ENCODE assay signal across 33 cellular contexts in genomic region chr5:148687871-148688270, GRCh38. TPM values are rescaled to one million over a fixed set of nuclear protein-coding genes. Genes with fewer than 3 reads are reported as not detected.
"Had no signal": no experiment of that assay in that cellular context is flagged by ENCODE, and none has a peak within 500 bp of the region (broad histone marks: within the 10 kb centered on the region; RNA-seq: fewer than 3 reads in every experiment).

No MANE protein-coding gene starts in this region.

- H3K79me2 ChIP-seq: parathyroid adenoma had no signal

- H3K36me3 Mint-ChIP-seq: stimulated activated effector memory CD8-positive, alpha-beta T cell treated with anti-CD3 and anti-CD28 coated beads, Interleukin-12 subunit alpha, Interleukin-12 subunit beta, amount 100 ng/mL, for 72 hours had no signal

- H3K9ac ChIP-seq: parathyroid adenoma had no signal

- H3K27ac ChIP-seq: neutrophil, parathyroid adenoma, psoas muscle, skin epidermis, stomach, thoracic aorta, thyroid gland, tibial nerve, upper lobe of left lung, vagina had no signal

- H3K4me3 Mint-ChIP-seq: naive thymus-derived CD8-positive, alpha-beta T cell; natural killer cell treated with Interleukin-12 subunit alpha and Interleukin-12 subunit beta and Interleukin-15 and Interleukin-18, amount 100 ng/mL, for 72 hours; nephron progenitor cell; neural crest cell; stimulated activated effector memory CD8-positive, alpha-beta T cell treated with anti-CD3 and anti-CD28 coated beads, Interleukin-12 subunit alpha, Interleukin-12 subunit beta, amount 100 ng/mL, for 72 hours; stimulated activated naive B cell treated with anti-CD40 and anti-IgM and Interleukin-4, amounts not matched to agents 10 μg/mL and 1 μg/mL and 100 μg/mL, for 72 hours; stimulated activated naive CD8-positive, alpha-beta T cell treated with anti-CD3 and anti-CD28 coated beads, Interleukin-15, Interleukin-2, amounts not matched to agents 100 ng/mL and 50 ng/mL, for 24 hours had no signal

- H3K27ac Mint-ChIP-seq: naive thymus-derived CD8-positive, alpha-beta T cell; natural killer cell treated with Interleukin-12 subunit alpha and Interleukin-12 subunit beta and Interleukin-15 and Interleukin-18, amount 100 ng/mL, for 72 hours; nephron progenitor cell; progenitor cell of endocrine pancreas; stimulated activated effector memory CD8-positive, alpha-beta T cell treated with anti-CD3 and anti-CD28 coated beads, Interleukin-12 subunit alpha, Interleukin-12 subunit beta, amount 100 ng/mL, for 72 hours; stimulated activated naive B cell treated with anti-CD40 and anti-IgM and Interleukin-4, amounts not matched to agents 10 μg/mL and 1 μg/mL and 100 μg/mL, for 72 hours; stimulated activated naive CD8-positive, alpha-beta T cell treated with anti-CD3 and anti-CD28 coated beads, Interleukin-15, Interleukin-2, amounts not matched to agents 100 ng/mL and 50 ng/mL, for 24 hours had no signal

- H3K4me1 Mint-ChIP-seq: naive thymus-derived CD8-positive, alpha-beta T cell; nephron progenitor cell; neural crest cell; stimulated activated naive B cell treated with anti-CD40 and anti-IgM and Interleukin-4, amounts not matched to agents 10 μg/mL and 1 μg/mL and 100 μg/mL, for 72 hours had no signal

- H3K4me3 ChIP-seq: psoas muscle, skin epidermis, stomach, thoracic aorta, thyroid gland, tibial nerve, upper lobe of left lung, vagina had no signal

- H3K4me1 ChIP-seq: parathyroid adenoma, psoas muscle, thyroid gland, tibial nerve, upper lobe of left lung, vagina had no signal

- H3K27me3 ChIP-seq: neutrophil, stomach, thyroid gland, tibial nerve, upper lobe of left lung, vagina had no signal

- ATAC-seq: naive thymus-derived CD8-positive, alpha-beta T cell; psoas muscle; sciatic nerve had no signal

- H3K36me3 ChIP-seq: neutrophil, stomach, thoracic aorta, thyroid gland, tibial nerve, upper lobe of left lung, vagina had no signal

- H3K9me3 ChIP-seq: neutrophil, thyroid gland had no signal

- FAIRE-seq: urothelium cell line had no signal

- H2AFZ ChIP-seq: parathyroid adenoma had no signal

- DNase-seq: naive thymus-derived CD8-positive, alpha-beta T cell; nucleus accumbens; posterior cingulate gyrus; psoas muscle; right cardiac atrium; stimulated activated CD4-positive, alpha-beta T cell treated with anti-CD3 and anti-CD28 coated beads, Interleukin-15, amount 100 ng/mL, for 24 hours; stimulated activated CD4-positive, alpha-beta T cell treated with anti-CD3 and anti-CD28 coated beads, Interleukin-2, amount 100 ng/mL, for 24 hours; stimulated activated CD4-positive, alpha-beta T cell treated with anti-CD3 and anti-CD28 coated beads, Interleukin-2, amount 100 ng/mL, for 48 hours; stimulated activated CD4-positive, alpha-beta T cell treated with anti-CD3 and anti-CD28 coated beads, Interleukin-4, amount 100 ng/mL, for 24 hours; stimulated activated naive B cell treated with anti-CD40 and anti-IgM and Interleukin-4, amounts not matched to agents 10 μg/mL and 1 μg/mL and 100 μg/mL, for 72 hours; stimulated activated naive CD4-positive, alpha-beta T cell treated with Interleukin-2 at 50 U/mL for 16 hours; stomach; thyroid gland; upper lobe of left lung had no signal

RNA-seq across cellular contexts. Expression of gene HTR4, which starts 33.5 kb away (rescaled TPM):
- total RNA-seq: naive thymus-derived CD8-positive, alpha-beta T cell; natural killer cell treated with Interleukin-12 subunit alpha and Interleukin-12 subunit beta and Interleukin-15 and Interleukin-18, amount 100 ng/mL, for 72 hours; neural crest cell; omental fat pad; osteocyte; progenitor cell of endocrine pancreas; renal cortical epithelial cell; subcutaneous adipose tissue; thyroid gland; ureter had no signal
- polyA plus RNA-seq: naive thymus-derived CD8-positive, alpha-beta T cell; stomach had no signal
